Comparison of ENCODE assay signal across 1 cellular context in the genomic region with DNA sequence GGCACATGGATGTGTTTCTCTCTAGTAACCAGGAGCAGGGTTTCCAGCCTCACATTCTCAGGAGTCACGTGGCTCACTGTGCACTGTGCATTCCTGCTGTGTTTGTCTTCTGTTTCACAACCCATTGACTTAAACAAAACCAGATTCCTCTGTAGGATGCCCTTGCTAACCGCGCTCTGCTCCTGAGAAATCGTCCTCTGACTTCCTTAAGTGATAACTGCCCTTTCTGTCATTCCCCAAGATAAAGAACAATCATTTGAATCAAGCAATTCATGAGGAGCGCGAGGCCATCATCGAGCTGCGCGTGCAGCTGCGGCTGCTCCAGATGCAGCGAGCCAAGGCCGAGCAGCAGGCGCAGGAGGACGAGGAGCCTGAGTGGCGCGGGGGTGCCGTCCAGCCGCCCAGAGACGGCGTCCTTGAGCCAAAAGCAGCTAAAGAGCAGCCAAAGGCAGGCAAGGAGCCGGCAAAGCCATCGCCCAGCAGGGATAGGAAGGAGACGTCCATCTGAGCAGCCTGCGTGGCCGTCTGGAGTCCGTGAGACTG.
TF ChIP-seq lines count a peak whose summit lies in the region.

No MANE protein-coding gene starts in this region.

TF ChIP-seq in WTC11, 78 proteins besides CTCF, POLR2A, EP300 and RAD21 (continued from another document):
- TF ChIP-seq, protein P1, sequence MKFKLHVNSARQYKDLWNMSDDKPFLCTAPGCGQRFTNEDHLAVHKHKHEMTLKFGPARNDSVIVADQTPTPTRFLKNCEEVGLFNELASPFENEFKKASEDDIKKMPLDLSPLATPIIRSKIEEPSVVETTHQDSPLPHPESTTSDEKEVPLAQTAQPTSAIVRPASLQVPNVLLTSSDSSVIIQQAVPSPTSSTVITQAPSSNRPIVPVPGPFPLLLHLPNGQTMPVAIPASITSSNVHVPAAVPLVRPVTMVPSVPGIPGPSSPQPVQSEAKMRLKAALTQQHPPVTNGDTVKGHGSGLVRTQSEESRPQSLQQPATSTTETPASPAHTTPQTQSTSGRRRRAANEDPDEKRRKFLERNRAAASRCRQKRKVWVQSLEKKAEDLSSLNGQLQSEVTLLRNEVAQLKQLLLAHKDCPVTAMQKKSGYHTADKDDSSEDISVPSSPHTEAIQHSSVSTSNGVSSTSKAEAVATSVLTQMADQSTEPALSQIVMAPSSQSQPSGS (CRISPR knock-in tag; IDR thresholded peaks at IDR 0.05; ENCODE audit: borderline replicate concordance, low read depth): no peak
- no peak for TF ChIP-seq HMGA2 (CRISPR knock-in tag; IDR thresholded peaks at IDR 0.05)
- no peak for TF ChIP-seq MXD4 (CRISPR knock-in tag; IDR thresholded peaks at IDR 0.05; ENCODE audit: borderline replicate concordance)
- TF ChIP-seq ZNF138 (CRISPR knock-in tag; conservative IDR thresholded peaks at IDR 0.05): no peak
- TF ChIP-seq, protein P2, sequence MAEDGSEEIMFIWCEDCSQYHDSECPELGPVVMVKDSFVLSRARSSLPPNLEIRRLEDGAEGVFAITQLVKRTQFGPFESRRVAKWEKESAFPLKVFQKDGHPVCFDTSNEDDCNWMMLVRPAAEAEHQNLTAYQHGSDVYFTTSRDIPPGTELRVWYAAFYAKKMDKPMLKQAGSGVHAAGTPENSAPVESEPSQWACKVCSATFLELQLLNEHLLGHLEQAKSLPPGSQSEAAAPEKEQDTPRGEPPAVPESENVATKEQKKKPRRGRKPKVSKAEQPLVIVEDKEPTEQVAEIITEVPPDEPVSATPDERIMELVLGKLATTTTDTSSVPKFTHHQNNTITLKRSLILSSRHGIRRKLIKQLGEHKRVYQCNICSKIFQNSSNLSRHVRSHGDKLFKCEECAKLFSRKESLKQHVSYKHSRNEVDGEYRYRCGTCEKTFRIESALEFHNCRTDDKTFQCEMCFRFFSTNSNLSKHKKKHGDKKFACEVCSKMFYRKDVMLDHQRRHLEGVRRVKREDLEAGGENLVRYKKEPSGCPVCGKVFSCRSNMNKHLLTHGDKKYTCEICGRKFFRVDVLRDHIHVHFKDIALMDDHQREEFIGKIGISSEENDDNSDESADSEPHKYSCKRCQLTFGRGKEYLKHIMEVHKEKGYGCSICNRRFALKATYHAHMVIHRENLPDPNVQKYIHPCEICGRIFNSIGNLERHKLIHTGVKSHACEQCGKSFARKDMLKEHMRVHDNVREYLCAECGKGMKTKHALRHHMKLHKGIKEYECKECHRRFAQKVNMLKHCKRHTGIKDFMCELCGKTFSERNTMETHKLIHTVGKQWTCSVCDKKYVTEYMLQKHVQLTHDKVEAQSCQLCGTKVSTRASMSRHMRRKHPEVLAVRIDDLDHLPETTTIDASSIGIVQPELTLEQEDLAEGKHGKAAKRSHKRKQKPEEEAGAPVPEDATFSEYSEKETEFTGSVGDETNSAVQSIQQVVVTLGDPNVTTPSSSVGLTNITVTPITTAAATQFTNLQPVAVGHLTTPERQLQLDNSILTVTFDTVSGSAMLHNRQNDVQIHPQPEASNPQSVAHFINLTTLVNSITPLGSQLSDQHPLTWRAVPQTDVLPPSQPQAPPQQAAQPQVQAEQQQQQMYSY (CRISPR knock-in tag; IDR thresholded peaks at IDR 0.05): no peak
- TF ChIP-seq, protein P3, sequence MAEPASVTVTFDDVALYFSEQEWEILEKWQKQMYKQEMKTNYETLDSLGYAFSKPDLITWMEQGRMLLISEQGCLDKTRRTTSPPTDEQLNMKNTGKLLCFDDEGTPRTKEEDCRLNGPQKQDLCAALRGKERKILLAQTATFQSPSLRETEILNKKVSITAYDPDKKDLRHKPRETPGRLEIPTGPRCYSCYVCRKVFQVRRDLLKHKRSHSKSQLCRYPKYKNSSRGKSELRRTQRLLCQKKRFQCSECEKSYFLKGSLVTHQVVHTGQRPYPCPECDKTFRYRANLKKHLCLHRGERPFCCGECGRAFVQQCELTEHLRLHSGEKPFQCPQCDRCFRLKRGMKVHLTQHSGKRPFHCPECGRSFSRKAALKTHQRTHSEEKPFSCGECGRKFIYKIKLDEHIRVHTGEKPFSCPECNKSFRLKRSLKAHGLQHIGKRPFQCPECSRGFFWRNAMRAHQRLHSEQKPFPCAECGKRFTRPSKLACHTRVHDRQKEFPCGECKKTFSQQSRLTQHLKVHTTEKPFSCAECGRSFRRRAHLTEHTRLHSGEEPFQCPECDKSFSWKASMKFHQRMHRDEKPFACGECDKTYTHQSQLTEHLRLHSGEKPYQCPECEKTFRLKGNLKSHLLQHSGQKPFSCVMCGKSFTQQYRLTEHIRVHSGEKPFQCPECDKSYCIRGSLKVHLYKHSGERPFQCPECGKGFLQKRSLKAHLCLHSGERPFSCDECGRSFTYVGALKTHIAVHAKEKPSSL (CRISPR knock-in tag; conservative IDR thresholded peaks at IDR 0.05): no peak
- TF ChIP-seq FOXK1 (CRISPR knock-in tag; IDR thresholded peaks at IDR 0.05): no peak
- TF ChIP-seq TEAD1 (CRISPR knock-in tag; IDR thresholded peaks at IDR 0.05): no peak
- TF ChIP-seq ESRRA (CRISPR knock-in tag; IDR thresholded peaks at IDR 0.05; ENCODE audit: borderline replicate concordance): no peak
- no peak for TF ChIP-seq IRF2 (CRISPR knock-in tag; IDR thresholded peaks at IDR 0.05; ENCODE audit: borderline replicate concordance, low read depth)
- no peak for TF ChIP-seq ZNF121 (CRISPR knock-in tag; IDR thresholded peaks at IDR 0.05)
